ENCODE assay signal across 1 cellular context in genomic region chr1:63593887-63594617, GRCh38.
TF ChIP-seq lines count a peak whose summit lies in the region.

No MANE protein-coding gene starts in this region.

TF ChIP-seq in H1, 55 proteins besides CTCF, POLR2A, EP300 and RAD21 (continued from another document):
- TF ChIP-seq E2F6 (IDR thresholded peaks at IDR 0.05) (no peak), CHD7 (IDR thresholded peaks at IDR 0.05; ENCODE audit: insufficient replicate concordance, low read length) (no peak), SP2 (IDR thresholded peaks at IDR 0.05; ENCODE audit: low read length) (no peak), JUND (IDR thresholded peaks at IDR 0.05; ENCODE audit: low read length) (no peak), SIN3A (conservative IDR thresholded peaks at IDR 0.05 in 1 of 2, IDR thresholded peaks at IDR 0.05 in 1 of 2; ENCODE audit: low read depth in 1 of 2, low read length in 2 of 2) (peak; percentile 18 to 69; a peak in 2 of 4 replicates), HDAC6 (IDR thresholded peaks at IDR 0.05; ENCODE audit: low read depth, low read length) (no peak), USF2 (IDR thresholded peaks at IDR 0.05; ENCODE audit: low read length) (no peak), SP4 (IDR thresholded peaks at IDR 0.05; ENCODE audit: low read length) (no peak), ATF2 (IDR thresholded peaks at IDR 0.05; ENCODE audit: low read length) (no peak), PHF8 (conservative IDR thresholded peaks at IDR 0.05; ENCODE audit: low read depth, low read length) (no peak), GTF2F1 (IDR thresholded peaks at IDR 0.05; ENCODE audit: borderline replicate concordance, low read depth, low read length) (no peak), RXRA (IDR thresholded peaks at IDR 0.05; ENCODE audit: insufficient read depth, low read depth, low read length) (no peak), NANOG (IDR thresholded peaks at IDR 0.05; ENCODE audit: insufficient read depth, low read depth, low read length, poor library complexity, severe bottlenecking) (no peak), RFX5 (IDR thresholded peaks at IDR 0.05; ENCODE audit: borderline replicate concordance, low read depth, low read length) (no peak), TBP (IDR thresholded peaks at IDR 0.05; ENCODE audit: low read depth, low read length) (0 out of 2 replicates have a peak, but pooled peaks have one; percentile 16), ATF3 (IDR thresholded peaks at IDR 0.05; ENCODE audit: insufficient read depth, low read depth, low read length) (no peak)
